In the genomic region with DNA sequence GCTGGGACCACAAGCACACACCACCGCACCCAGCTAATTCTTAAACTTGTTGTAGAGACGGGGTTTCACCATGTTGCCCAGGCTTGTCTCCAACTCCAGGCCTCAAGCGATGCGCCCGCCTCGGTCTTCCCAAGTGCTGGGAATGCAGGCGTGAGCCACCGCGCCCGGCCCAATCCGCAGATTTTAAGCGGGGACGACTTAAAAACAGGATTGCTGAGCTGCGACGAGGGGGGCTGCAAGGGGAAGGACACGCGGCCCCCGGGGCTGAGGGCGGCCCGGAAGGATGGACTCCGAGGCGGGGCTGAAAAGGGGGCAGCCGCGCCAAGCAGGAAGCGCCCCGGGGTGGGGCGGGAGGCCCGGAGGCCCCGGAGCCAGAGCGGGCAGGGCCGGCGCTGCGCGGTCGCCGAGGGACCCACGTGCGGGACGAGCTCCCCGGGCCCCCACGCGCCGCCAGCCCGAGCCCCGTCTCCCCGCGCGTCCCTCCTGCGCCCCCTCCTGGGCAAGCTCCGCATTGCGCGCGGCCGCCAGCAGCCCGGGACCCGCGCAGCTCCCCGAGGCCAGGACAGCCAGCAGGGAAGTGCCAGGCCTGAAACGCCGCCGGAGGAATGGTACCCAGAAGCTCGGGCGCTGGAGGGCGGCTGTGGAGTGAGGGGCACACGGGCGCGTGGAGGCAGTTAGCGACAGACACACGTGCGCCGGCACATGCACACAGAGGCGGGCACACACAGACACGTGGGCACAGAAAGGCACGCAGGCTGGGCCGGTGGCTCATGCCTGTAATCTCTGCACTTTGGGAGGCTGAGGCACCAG, we compare ENCODE assay signal across 9 cellular contexts. TPM values are rescaled to one million over a fixed set of nuclear protein-coding genes. Genes with fewer than 3 reads are reported as not detected.
A peak's percentile ranks its signal among the peaks of the same experiment; 100 is the strongest.
DNase-seq lines count a peak whose midpoint lies in the region; ATAC-seq, FAIRE-seq and TF ChIP-seq lines count a peak whose summit lies in the region.
"Had no signal": no experiment of that assay in that cellular context is flagged by ENCODE, and none has a peak within 500 bp of the region (broad histone marks: within the 10 kb centered on the region; RNA-seq: fewer than 3 reads in every experiment).

No MANE protein-coding gene starts in this region.

- 10 to 14% (median 13%) methylated on average over 55 to 75 of the region's 75 CpGs for WGBS in small intestine, 3 donors

- H3K4me1 ChIP-seq in DND-41 (ENCODE audit: insufficient read depth, low read length) (no peaks in the 10 kb centered on the region), iPS-15b (ENCODE audit: control insufficient read depth, insufficient read depth, low read length) (peaks cover 6% of the 10 kb centered on the region), small intestine (ENCODE audit: control insufficient read depth in 2 of 2, insufficient read depth in 1 of 2, low read depth in 1 of 2, low read length in 1 of 2) (peaks cover 3 to 4% of the 10 kb centered on the region in 2 donors)

- ATAC-seq in DND-41 (ENCODE audit: insufficient read depth, low read depth), result peak; percentile 86
- no peak for ATAC-seq in HG03469 (IDR thresholded peaks at IDR 0.05; ENCODE audit: unreplicated experiment)

- TF ChIP-seq CTCF in DND-41 (IDR thresholded peaks at IDR 0.05; ENCODE audit: borderline replicate concordance, extremely low read depth, low read length, poor library complexity, severe bottlenecking), result peak; percentile 74
- peak; percentile 70 for TF ChIP-seq CTCF in astrocyte of the spinal cord (IDR thresholded peaks at IDR 0.05; ENCODE audit: low read depth, low read length)

- no peak overlapping the region for H2AFZ ChIP-seq in DND-41 (ENCODE audit: low read depth, low read length)

- H3K36me3 ChIP-seq in DND-41 (ENCODE audit: insufficient read depth, low read length) (no peaks in the 10 kb centered on the region), iPS-15b (ENCODE audit: control insufficient read depth, insufficient read depth, low read length) (no peaks in the 10 kb centered on the region), small intestine (ENCODE audit: control insufficient read depth in 2 of 2, insufficient read depth in 2 of 2, low read length in 2 of 2) (no peaks in the 10 kb centered on the region)

- H4K20me1 ChIP-seq in DND-41 (ENCODE audit: insufficient read depth, low read length), result no peaks in the 10 kb centered on the region

- H3K9me3 ChIP-seq in DND-41 (ENCODE audit: insufficient read depth, low read length, severe bottlenecking), result no peaks in the 10 kb centered on the region
- no peaks in the 10 kb centered on the region for H3K9me3 ChIP-seq in iPS-15b (ENCODE audit: control insufficient read depth, insufficient read depth, low read length)
- no peaks in the 10 kb centered on the region for H3K9me3 ChIP-seq in small intestine (ENCODE audit: control insufficient read depth, low read depth)

- TF ChIP-seq EP300 in Ishikawa (IDR thresholded peaks at IDR 0.05; ENCODE audit: borderline replicate concordance), result no peak

- no peak overlapping the region for H3K27ac ChIP-seq in DND-41 (ENCODE audit: low read length)
- H3K27ac ChIP-seq in small intestine (ENCODE audit: low read depth in 1 of 2, low read length in 1 of 2), result no peak overlapping the region
- H3K27ac ChIP-seq: epithelial cell of prostate had no signal

- in situ Hi-C loops in astrocyte of the spinal cord (cut with HindIII; ENCODE audit: low sequenced_read_pairs), result no loop called here

- H3K4me3 ChIP-seq in DND-41 (ENCODE audit: low read depth in 1 of 2, low read length in 2 of 2) (no peak overlapping the region), astrocyte of the spinal cord (ENCODE audit: low read depth, low read length) (no peak overlapping the region), iPS-15b (ENCODE audit: low read depth, low read length) (peak overlapping the region; percentile 18), small intestine (ENCODE audit: low read depth in 1 of 2, low read length in 2 of 2) (peak overlapping the region in 1 of 2 donors; percentile 41)

- DNase-seq in DND-41 (peak; percentile 65), UCSD-AML1 (lab: John Stamatoyannopoulos, UW; ENCODE audit: unreplicated experiment) (peak; percentile 81), astrocyte of the spinal cord (ENCODE audit: low read depth, low spot score) (peak; percentile 17), small intestine (peak; percentile 62), KG1 (lab: John Stamatoyannopoulos, UW) (no peak)

- no peaks in the 10 kb centered on the region for H3K79me2 ChIP-seq in DND-41 (ENCODE audit: insufficient read depth, low read length)

- H3K9ac ChIP-seq in DND-41 (ENCODE audit: low read depth, low read length), result no peak overlapping the region
- H3K9ac ChIP-seq in iPS-15b (ENCODE audit: low read depth, low read length), result no peak overlapping the region

- peaks cover 8% of the 10 kb centered on the region for H3K27me3 ChIP-seq in DND-41 (ENCODE audit: insufficient read depth, low read length, poor library complexity)
- H3K27me3 ChIP-seq in iPS-15b (ENCODE audit: control insufficient read depth, insufficient read depth, low read length), result no peaks in the 10 kb centered on the region
- H3K27me3 ChIP-seq in small intestine (ENCODE audit: control insufficient read depth in 2 of 2, insufficient read depth in 2 of 2, low read length in 2 of 2), result peaks cover 0 to 2% of the 10 kb centered on the region in 2 donors

- H3K4me2 ChIP-seq in DND-41 (ENCODE audit: insufficient read depth, low read length), result no peak overlapping the region; the same call in 1 of the 2 replicates

- peak; percentile 77 for TF ChIP-seq RAD21 in Ishikawa (IDR thresholded peaks at IDR 0.05; ENCODE audit: low read depth)

- FAIRE-seq in small intestine (lab: Jason Lieb, UNC), result no peak

TF ChIP-seq in Ishikawa, 13 proteins besides CTCF, POLR2A, EP300 and RAD21:
- TF ChIP-seq, protein P1, sequence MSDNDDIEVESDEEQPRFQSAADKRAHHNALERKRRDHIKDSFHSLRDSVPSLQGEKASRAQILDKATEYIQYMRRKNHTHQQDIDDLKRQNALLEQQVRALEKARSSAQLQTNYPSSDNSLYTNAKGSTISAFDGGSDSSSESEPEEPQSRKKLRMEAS (IDR thresholded peaks at IDR 0.05), result peak; percentile 45; the same call in 1 of the 2 replicates
- no peak for TF ChIP-seq YY1 (IDR thresholded peaks at IDR 0.05; ENCODE audit: low read depth)

RNA-seq across cellular contexts. Expression of gene PRKCZ, which starts 5.5 kb away (rescaled TPM):
- polyA plus RNA-seq in small intestine, result 100 to 1,000 TPM in 2 of 3 donors, 10 to 100 TPM in 1; 44.2 to 252 (median 206) TPM

RNA-seq across cellular contexts. Expression of gene GABRD, which starts 25.6 kb away (rescaled TPM):
- under 1 TPM in 1 of 3 donors, not detected in 2; 0.55 TPM for polyA plus RNA-seq in small intestine

RNA-seq across cellular contexts. Expression of gene CFAP74, which starts 41.1 kb away (rescaled TPM):
- polyA plus RNA-seq in small intestine, result under 1 TPM in 1 of 3 donors, not detected in 2; 0.06 TPM
